Comparison of ENCODE assay signal across 1 cellular context in genomic region chr19:42397315-42398166, GRCh38.
TF ChIP-seq lines count a peak whose summit lies in the region.

No MANE protein-coding gene starts in this region.

TF ChIP-seq in WTC11, 78 proteins besides CTCF, POLR2A, EP300 and RAD21 (continued from another document):
- TF ChIP-seq PRDM15 (CRISPR knock-in tag; IDR thresholded peaks at IDR 0.05) (peak; percentile 66), ATF1 (CRISPR knock-in tag; IDR thresholded peaks at IDR 0.05) (no peak), ERG (CRISPR knock-in tag; IDR thresholded peaks at IDR 0.05) (no peak)
TF ChIP-seq in WTC11: peak in this region for 4.
